2 cellular contexts compared by ENCODE assay signal in genomic region chr15:85831415-85832113, GRCh38.
TF ChIP-seq lines count a peak whose summit lies in the region.

No MANE protein-coding gene starts in this region.

TF ChIP-seq in SK-N-SH, 30 proteins besides CTCF, POLR2A, EP300 and RAD21 (continued from another document):
- TF ChIP-seq REST (IDR thresholded peaks at IDR 0.05; ENCODE audit: low read depth, low read length) (no peak), FOSL2 (IDR thresholded peaks at IDR 0.05; ENCODE audit: borderline replicate concordance, low read depth) (no peak), ELF1 (IDR thresholded peaks at IDR 0.05) (no peak), FOXJ3 (CRISPR knock-in tag; IDR thresholded peaks at IDR 0.05) (no peak)

TF ChIP-seq in HepG2, 621 proteins besides CTCF, POLR2A, EP300 and RAD21 (continued from another document):
- 0 out of 2 replicates have a peak, but pooled peaks have one; percentile 13 for TF ChIP-seq ARID5B (CRISPR knock-in tag; IDR thresholded peaks at IDR 0.05)
- no peak for TF ChIP-seq HIC2 (CRISPR knock-in tag; IDR thresholded peaks at IDR 0.05; ENCODE audit: low read depth)
- no peak for TF ChIP-seq AHR (CRISPR knock-in tag; IDR thresholded peaks at IDR 0.05)
- TF ChIP-seq PHB2 (IDR thresholded peaks at IDR 0.05; ENCODE audit: partially characterized antibody): no peak
- TF ChIP-seq STAG1 (CRISPR knock-in tag; IDR thresholded peaks at IDR 0.05): peak; percentile 75
- no peak for TF ChIP-seq ARID3A (IDR thresholded peaks at IDR 0.05; ENCODE audit: low read depth, low read length)
- 0 out of 2 replicates have a peak, but pooled peaks have one; percentile 26 for TF ChIP-seq ZNF691 (CRISPR knock-in tag; IDR thresholded peaks at IDR 0.05; ENCODE audit: borderline replicate concordance, low read depth)
- no peak for TF ChIP-seq KLF15 (CRISPR knock-in tag; IDR thresholded peaks at IDR 0.05; ENCODE audit: borderline replicate concordance)
